18 cellular contexts compared by ENCODE assay signal in genomic region chr12:112344220-112344619, GRCh38. TPM values are rescaled to one million over a fixed set of nuclear protein-coding genes. Genes with fewer than 3 reads are reported as not detected.
DNase-seq lines count a peak whose midpoint lies in the region; ATAC-seq, FAIRE-seq and TF ChIP-seq lines count a peak whose summit lies in the region.
"Had no signal": no experiment of that assay in that cellular context is flagged by ENCODE, and none has a peak within 500 bp of the region (broad histone marks: within the 10 kb centered on the region; RNA-seq: fewer than 3 reads in every experiment).

No MANE protein-coding gene starts in this region.

- H3K9me3 ChIP-seq in HEK293 (ENCODE audit: control insufficient read depth, insufficient read depth, low read depth, low read length): no peaks in the 10 kb centered on the region
- H3K9me3 ChIP-seq in GM12878 (replicated peaks; ENCODE audit: control insufficient read depth, insufficient read depth, low read length): no peaks in the 10 kb centered on the region
- H3K9me3 ChIP-seq in colonic mucosa: no peaks in the 10 kb centered on the region
- H3K9me3 ChIP-seq: BE2C, Caco-2 had no signal

- DNase-seq in GM13977 (ENCODE audit: low spot score): peak; percentile 16
- DNase-seq in GM12878 (ENCODE audit: low read depth, low spot score): no peak
- DNase-seq in nephron progenitor cell: no peak
- DNase-seq in colonic mucosa: no peak
- DNase-seq in activated CD8-positive, alpha-beta memory T cell treated with anti-CD3 and anti-CD28 coated beads, Interleukin-2, amount 50 U/mL, for 48 hours: no peak
- DNase-seq: BE2C; Caco-2; CD8-positive, alpha-beta memory T cell; DND-41; GDM1; Karpas-422 had no signal

- H3K4me3 ChIP-seq in HEK293 (ENCODE audit: low read depth, low read length) (no peak overlapping the region), GM12878 (no peak overlapping the region), colonic mucosa (no peak overlapping the region)

- WGBS in GM12878 (ENCODE audit: insufficient coverage, insufficient replicate concordance, low lambda C conversion rate, missing lambda C conversion rate): 0% methylated on average over 1 of the region's 1 CpG

- peaks cover 26% of the 10 kb centered on the region for H3K79me2 ChIP-seq in GM12878 (ENCODE audit: control insufficient read depth, insufficient read depth, low read length)

- no TSS peak for BruUV-seq in GM12878 (replicated peaks; lab: Mats Ljungman, UMichigan)

- no peaks in the 10 kb centered on the region for H3K27me3 ChIP-seq in GM12878 (replicated peaks in 1 of 2; ENCODE audit: control insufficient read depth in 2 of 2, insufficient read depth in 2 of 2, low read length in 1 of 2)
- no peaks in the 10 kb centered on the region for H3K27me3 ChIP-seq in colonic mucosa
- H3K27me3 ChIP-seq: BE2C had no signal

- no peak for TF ChIP-seq RAD21 in GM12878 (IDR thresholded peaks at IDR 0.05; ENCODE audit: insufficient read depth, low read depth, low read length)

- peak; percentile 49 for ATAC-seq in GM12878
- ATAC-seq in GM18867 (IDR thresholded peaks at IDR 0.05; ENCODE audit: unreplicated experiment): no peak
- ATAC-seq in GM19023 (IDR thresholded peaks at IDR 0.05; ENCODE audit: unreplicated experiment): no peak

- H3K4me2 ChIP-seq in GM12878 (ENCODE audit: control insufficient read depth, insufficient read depth): 0 out of 2 replicates have a peak overlapping the region, but pooled peaks have one; percentile 32

- RAD21 ChIA-PET in GM12878 (lab: Charles Lee; ENCODE audit: unreplicated experiment): interaction anchor here (1.3 kb wide), 1 partner anchor 65 kb away, joined by 4 read pairs; no protein-coding TSS in a partner anchor

- peak overlapping the region; percentile 25 for H3K27ac Mint-ChIP-seq in nephron progenitor cell

- no peak overlapping the region for H3K4me3 Mint-ChIP-seq in nephron progenitor cell
- H3K4me3 Mint-ChIP-seq: CD14-positive monocyte had no signal

- no peaks in the 10 kb centered on the region for H3K9me3 Mint-ChIP-seq in nephron progenitor cell
- H3K9me3 Mint-ChIP-seq: CD14-positive monocyte; CD8-positive, alpha-beta memory T cell had no signal

- TF ChIP-seq POLR2A in GM12878 (IDR thresholded peaks at IDR 0.05; ENCODE audit: low read depth, low read length): no peak

- H3K4me1 Mint-ChIP-seq in nephron progenitor cell: peaks cover 13% of the 10 kb centered on the region

- TF ChIP-seq EP300 in GM12878 (IDR thresholded peaks at IDR 0.05; ENCODE audit: borderline replicate concordance in 1 of 2, control insufficient read depth in 1 of 2, low read depth in 2 of 2, low read length in 2 of 2): no peak

- CTCF ChIA-PET in HEK293 (lab: Yijun Ruan, JAX) (interaction anchor here (0.5 to 0.7 kb wide), 3 partner anchors 30 to 146 kb away, joined by 3 to 4 read pairs (median 3); no protein-coding TSS in a partner anchor), GM12878 (lab: Yijun Ruan, JAX) (interaction anchor here (0.8 to 0.9 kb wide), 2 partner anchors 43 to 258 kb away, joined by 3 read pairs; no protein-coding TSS in a partner anchor)

- in situ Hi-C loops in GM13977 (cut with MboI; ENCODE audit: low pct_unique_long_range_greater_than_20kb, low sequenced_read_pairs, unreplicated experiment): no loop called here
- in situ Hi-C loops in GM12878 (cut with MboI): no loop called here

- H4K20me1 ChIP-seq in GM12878 (ENCODE audit: control insufficient read depth, insufficient read depth): no peaks in the 10 kb centered on the region

- H3K27ac ChIP-seq in HEK293 (ENCODE audit: extremely low read depth, low read depth, low read length) (no peak overlapping the region), GM12878 (ENCODE audit: control insufficient read depth, insufficient read depth) (0 out of 2 replicates have a peak overlapping the region, but pooled peaks have one; percentile 5), colonic mucosa (no peak overlapping the region)

- no peak for TF ChIP-seq CTCF in GM13977 (IDR thresholded peaks at IDR 0.05; ENCODE audit: extremely low read depth, insufficient read depth, missing control alignments)
- TF ChIP-seq CTCF in HEK293 (tag by site-specific recombination; IDR thresholded peaks at IDR 0.05): no peak
- no peak for TF ChIP-seq CTCF in GM12878 (IDR thresholded peaks at IDR 0.05 in 2 of 3, conservative IDR thresholded peaks at IDR 0.05 in 1 of 3; ENCODE audit: control insufficient read depth in 2 of 3, extremely low read depth in 1 of 3, insufficient read depth in 1 of 3, low read depth in 3 of 3, low read length in 3 of 3)
- no peak for TF ChIP-seq CTCF in nephron progenitor cell (IDR thresholded peaks at IDR 0.05)
- no peak for TF ChIP-seq CTCF in colonic mucosa (IDR thresholded peaks at IDR 0.05)

- peaks cover 12% of the 10 kb centered on the region for H3K4me1 ChIP-seq in HEK293 (ENCODE audit: control insufficient read depth, insufficient read depth, low read length)
- peaks cover 32% of the 10 kb centered on the region for H3K4me1 ChIP-seq in GM12878 (ENCODE audit: control insufficient read depth, insufficient read depth, low read length)
- H3K4me1 ChIP-seq in colonic mucosa: peaks cover 4% of the 10 kb centered on the region
- H3K4me1 ChIP-seq: BE2C, Caco-2 had no signal

- H3K36me3 Mint-ChIP-seq in nephron progenitor cell (ENCODE audit: low read depth): no peaks in the 10 kb centered on the region
- H3K36me3 Mint-ChIP-seq: CD14-positive monocyte; CD8-positive, alpha-beta memory T cell had no signal

- no peak overlapping the region for H2AFZ ChIP-seq in GM12878 (ENCODE audit: control insufficient read depth, low read depth, low read length)

- H3K36me3 ChIP-seq in HEK293 (ENCODE audit: control insufficient read depth in 2 of 2, insufficient read depth in 1 of 2, low read length in 2 of 2) (no peaks in the 10 kb centered on the region), GM12878 (ENCODE audit: control insufficient read depth in 2 of 2, insufficient read depth in 2 of 2, low read length in 1 of 2) (0 out of 4 replicates have a peak, but pooled peaks cover 0 to 6% of the 10 kb centered on the region in 2 experiments), colonic mucosa (no peaks in the 10 kb centered on the region)
- H3K36me3 ChIP-seq: BE2C had no signal

- H3K27me3 Mint-ChIP-seq in nephron progenitor cell (ENCODE audit: low read depth, poor library complexity): peaks cover 6% of the 10 kb centered on the region
- H3K27me3 Mint-ChIP-seq: CD8-positive, alpha-beta memory T cell had no signal

- H3K9ac ChIP-seq in GM12878 (ENCODE audit: control insufficient read depth, insufficient read depth, low read length): no peak overlapping the region
- H3K9ac ChIP-seq in colonic mucosa (ENCODE audit: low read depth in 2 of 2, low read length in 2 of 2): no peak overlapping the region

- intact Hi-C loops in GM12878 (cut with micrococcal nuclease; ENCODE audit: unreplicated experiment) (no loop called here), colonic mucosa (cut with DNase I) (no loop called here)

- POLR2A ChIA-PET in HEK293 (lab: Yijun Ruan, JAX): no interaction called here
- POLR2A ChIA-PET in GM12878 (lab: Charles Lee): no interaction called here

- FAIRE-seq in GM12878 (lab: Jason Lieb, UNC): no peak
- FAIRE-seq: A204.1, H54, HTR-8/SVneo had no signal

- SMC1A ChIA-PET in GM12878 (lab: Charles Lee; ENCODE audit: uncharacterized antibody, unreplicated experiment): interaction anchor here (1.5 kb wide), 1 partner anchor 33 kb away, joined by 4 read pairs; no protein-coding TSS in a partner anchor

TF ChIP-seq in HEK293, 187 proteins besides CTCF, POLR2A, EP300 and RAD21 (continues in another document):
- TF ChIP-seq SP7 (tag by site-specific recombination; IDR thresholded peaks at IDR 0.05) (no peak), ZNF449 (tag by site-specific recombination; IDR thresholded peaks at IDR 0.05) (no peak)

TF ChIP-seq in GM12878, 131 proteins besides CTCF, POLR2A, EP300 and RAD21:
- 0 out of 2 replicates have a peak, but pooled peaks have one; percentile 19 for TF ChIP-seq JUNB (IDR thresholded peaks at IDR 0.05)
- no peak for TF ChIP-seq KDM1A (IDR thresholded peaks at IDR 0.05; ENCODE audit: borderline replicate concordance)
- 0 out of 2 replicates have a peak, but pooled peaks have one; percentile 25 for TF ChIP-seq NFIC (IDR thresholded peaks at IDR 0.05; ENCODE audit: low read depth, low read length)
- TF ChIP-seq RUNX3 (IDR thresholded peaks at IDR 0.05; ENCODE audit: low read length): 0 out of 2 replicates have a peak, but pooled peaks have one; percentile 29

RNA-seq across cellular contexts. Expression of gene HECTD4, which starts 38.0 kb away (rescaled TPM):
- total RNA-seq in GM12878 (2013; cell fraction: nucleolus; rRNA removed): 225 and 244 TPM in 2 replicates
- total RNA-seq in GM12878 (2014; rRNA removed): 20.1 and 20.4 TPM in 2 replicates
- total RNA-seq in GM12878 (2014; rRNA removed; fragmentation: Illumina TruSeq; extraction: Trizol): 17.5 and 19.1 TPM in 2 replicates
- total RNA-seq in GM12878 (2021): 39.9 and 43.9 TPM in 2 replicates
- 8.5 TPM for polyA plus RNA-seq in GM12878 (2011; ENCODE audit: low read depth)
- polyA plus RNA-seq in GM12878 (2011; rRNA removed): 10.6 and 11.9 TPM in 2 replicates
- 8.4 and 9.0 TPM in 2 replicates for polyA plus RNA-seq in GM12878 (2011; cell fraction: cytosol; rRNA removed)
- 52.4 and 62.5 TPM in 2 replicates for polyA plus RNA-seq in GM12878 (2011; cell fraction: nucleus; rRNA removed)
- polyA plus RNA-seq in GM12878 (2012): 21.1 and 23.8 TPM in 2 replicates
- polyA plus RNA-seq in GM12878 (2014; fragmentation: Illumina TruSeq; extraction: Trizol): 18.4 and 20.0 TPM in 2 replicates
- 10 to 100 TPM in 1 of 2 experiments, 1 to 10 TPM in 1; 5.8 to 17.1 TPM for polyA plus RNA-seq in GM12878 (2014; fragmentation: Nextera tagmentation; extraction: Ambion mirVana)
- 27.2 and 27.7 TPM in 2 replicates for polyA plus RNA-seq in GM12878 (2014; rRNA removed)
- 10 to 100 TPM; 17.4 to 18.3 TPM for polyA plus RNA-seq in GM12878 (2016; fragmentation: Nextera tagmentation; extraction: Ambion mirVana)
- polyA minus RNA-seq in GM12878 (2011; rRNA and poly(A)+ RNA removed): 52.5 and 59.6 TPM in 2 replicates
- polyA minus RNA-seq in GM12878 (2011; cell fraction: cytosol; rRNA and poly(A)+ RNA removed): 15.4 and 17.7 TPM in 2 replicates
- 56.3 and 84.3 TPM in 2 replicates for polyA minus RNA-seq in GM12878 (2011; cell fraction: nucleus; rRNA and poly(A)+ RNA removed)
- total RNA-seq in colonic mucosa: 10 to 100 TPM; 39.6 to 41.7 TPM
